Comparison of ENCODE assay signal across 8 cellular contexts in genomic region chr11:133835258-133836075, GRCh38. TPM values are rescaled to one million over a fixed set of nuclear protein-coding genes. Genes with fewer than 3 reads are reported as not detected.
A peak's percentile ranks its signal among the peaks of the same experiment; 100 is the strongest.
DNase-seq lines count a peak whose midpoint lies in the region; ATAC-seq and TF ChIP-seq lines count a peak whose summit lies in the region.

No MANE protein-coding gene starts in this region.

- no peak overlapping the region for H3K27ac Mint-ChIP-seq in activated CD8-positive, alpha-beta T cell treated with anti-CD3 and anti-CD28 coated beads for 36 hours

- H3K36me3 Mint-ChIP-seq in activated CD8-positive, alpha-beta T cell treated with anti-CD3 and anti-CD28 coated beads for 36 hours (ENCODE audit: low read depth): no peaks in the 10 kb centered on the region

- ATAC-seq in GM18858 (IDR thresholded peaks at IDR 0.05; ENCODE audit: unreplicated experiment): peak; percentile 79
- ATAC-seq in HG02970 (IDR thresholded peaks at IDR 0.05; ENCODE audit: low FRiP score, unreplicated experiment): peak; percentile 69
- peak; percentile 81 for ATAC-seq in activated CD8-positive, alpha-beta T cell treated with anti-CD3 and anti-CD28 coated beads for 36 hours
- peak; percentile 80 for ATAC-seq in Right ventricle myocardium superior (ENCODE audit: poor library complexity)

- H3K9me3 Mint-ChIP-seq in activated CD8-positive, alpha-beta T cell treated with anti-CD3 and anti-CD28 coated beads for 36 hours: no peaks in the 10 kb centered on the region

- H3K27me3 Mint-ChIP-seq in activated CD8-positive, alpha-beta T cell treated with anti-CD3 and anti-CD28 coated beads for 36 hours: peaks cover 9% of the 10 kb centered on the region

- peaks cover 8% of the 10 kb centered on the region for H3K4me1 Mint-ChIP-seq in activated CD8-positive, alpha-beta T cell treated with anti-CD3 and anti-CD28 coated beads for 36 hours (ENCODE audit: low read depth)

- intact Hi-C loops in activated CD8-positive, alpha-beta T cell treated with anti-CD3 and anti-CD28 coated beads for 36 hours (cut with micrococcal nuclease): no loop called here
- intact Hi-C loops in Right ventricle myocardium superior (cut with DNase I): loop anchor here (2.0 kb wide), 1 partner anchor 757 kb away; no protein-coding TSS in a partner anchor

- H3K4me3 Mint-ChIP-seq in activated CD8-positive, alpha-beta T cell treated with anti-CD3 and anti-CD28 coated beads for 36 hours: no peak overlapping the region

- CTCF ChIA-PET in activated CD8-positive, alpha-beta T cell treated with anti-CD3 and anti-CD28 coated beads for 36 hours (lab: Charles Lee): interaction anchor here (0.7 to 2.6 kb wide), 16 partner anchors 9 to 758 kb away, joined by 3 to 30 read pairs (median 4); partner anchors contain the start of gene SPATA19

- POLR2A ChIA-PET in activated CD8-positive, alpha-beta T cell treated with anti-CD3 and anti-CD28 coated beads for 36 hours (lab: Charles Lee): interaction anchor here (0.6 kb wide), 1 partner anchor 99 kb away, joined by 3 read pairs; no protein-coding TSS in a partner anchor

- peak; percentile 77 for DNase-seq in D341Med (ENCODE audit: low spot score)
- peak; percentile 15 for DNase-seq in NCI-H2029 (lab: John Stamatoyannopoulos, UW)
- peak; percentile 71 for DNase-seq in activated CD8-positive, alpha-beta T cell treated with anti-CD3 and anti-CD28 coated beads for 36 hours
- no peak for DNase-seq in Right ventricle myocardium superior
- DNase-seq in retina: peak; percentile 79
- DNase-seq in HCEC 1CT: no peak

- peak; percentile 64 for TF ChIP-seq CTCF in activated CD8-positive, alpha-beta T cell treated with anti-CD3 and anti-CD28 coated beads for 36 hours (IDR thresholded peaks at IDR 0.05)

RNA-seq across cellular contexts. Expression of gene SPATA19, which starts 9.8 kb away (rescaled TPM):
- total RNA-seq in activated CD8-positive, alpha-beta T cell treated with anti-CD3 and anti-CD28 coated beads for 36 hours: not detected
- total RNA-seq in Right ventricle myocardium superior: not detected

Comparison
In these comparisons a context has a peak if more than half of its experiments do, and no peak if none do; other contexts are left out.
1. DNase-seq: peak in D341Med (single experiment), NCI-H2029 (single experiment), activated CD8-positive, alpha-beta T cell treated with anti-CD3 and anti-CD28 coated beads for 36 hours (single experiment) and retina (single experiment); none in Right ventricle myocardium superior (single experiment) and HCEC 1CT (single experiment).
2. Peak in every context shown above with its lines, with median percentiles within 50 percentile points of each other: ATAC-seq.